Comparison of ENCODE assay signal across 16 cellular contexts in genomic region chr4:5946653-5947052, GRCh38. TPM values are rescaled to one million over a fixed set of nuclear protein-coding genes. Genes with fewer than 3 reads are reported as not detected.
DNase-seq lines count a peak whose midpoint lies in the region; ATAC-seq and TF ChIP-seq lines count a peak whose summit lies in the region.
"Not testable (repeated sequence)": the region's sequence is repeated elsewhere in the genome, so short reads cannot be mapped to it uniquely, and the experiment has no call there.
"Had no signal": no experiment of that assay in that cellular context is flagged by ENCODE, and none has a peak within 500 bp of the region (broad histone marks: within the 10 kb centered on the region; RNA-seq: fewer than 3 reads in every experiment).

No MANE protein-coding gene starts in this region.

- DNase-seq in RWPE2 (ENCODE audit: low spot score) (peak; percentile 3), endodermal cell (peak; percentile 17), cardiac septum (ENCODE audit: low spot score) (peak; percentile 7)
- not testable (repeated sequence) for DNase-seq in nephron progenitor cell; smooth muscle cell (lab: John Stamatoyannopoulos, UW; ENCODE audit: unreplicated experiment)

- peaks cover 23% of the 10 kb centered on the region for H3K4me1 Mint-ChIP-seq in endodermal cell
- peaks cover 12% of the 10 kb centered on the region for H3K4me1 Mint-ChIP-seq in nephron
- H3K4me1 Mint-ChIP-seq in nephron progenitor cell = peaks cover 45% of the 10 kb centered on the region

- WGBS in endodermal cell (ENCODE audit: insufficient coverage in 1 of 2, insufficient read length in 1 of 2), 2 experiments = 79 to 87% methylated on average over 3 to 6 of the region's 6 CpGs
- 77% methylated on average over 6 of the region's 6 CpGs for WGBS in smooth muscle cell (ENCODE audit: low lambda C conversion rate)

- H3K9me3 Mint-ChIP-seq in endodermal cell = peaks cover 12% of the 10 kb centered on the region
- H3K9me3 Mint-ChIP-seq in nephron, nephron progenitor cell: not testable (repeated sequence)

- H3K4me2 ChIP-seq in smooth muscle cell = not testable (repeated sequence)

- H4K20me1 ChIP-seq in smooth muscle cell (ENCODE audit: low read depth) = not testable (repeated sequence)

- H3K9me3 ChIP-seq in HEK293 (ENCODE audit: control insufficient read depth, insufficient read depth, low read depth, low read length); RWPE2 (ENCODE audit: severe bottlenecking); smooth muscle cell (replicated peaks; ENCODE audit: low read depth): not testable (repeated sequence)
- peaks cover 18% of the 10 kb centered on the region for H3K9me3 ChIP-seq in endodermal cell (ENCODE audit: control insufficient read depth, low read length)

- CTCF ChIA-PET in HEK293 (lab: Yijun Ruan, JAX) = not testable (repeated sequence)

- not testable (repeated sequence) for H3K4me3 ChIP-seq in HEK293 (ENCODE audit: low read depth, low read length); RWPE2 (ENCODE audit: severe bottlenecking); endodermal cell (ENCODE audit: low read length); smooth muscle cell

- not testable (repeated sequence) for H3K4me1 ChIP-seq in HEK293 (ENCODE audit: control insufficient read depth, insufficient read depth, low read length); RWPE2 (ENCODE audit: insufficient read depth, poor library complexity, severe bottlenecking); endodermal cell (ENCODE audit: control insufficient read depth, insufficient read depth, low read length); smooth muscle cell (ENCODE audit: low read depth)

- not testable (repeated sequence) for H3K27ac Mint-ChIP-seq in endodermal cell
- H3K27ac Mint-ChIP-seq in nephron = peak overlapping the region in 2 of 3 experiments; percentile 21 to 31
- H3K27ac Mint-ChIP-seq in nephron progenitor cell = peak overlapping the region; percentile 59

- H3K36me3 ChIP-seq in HEK293 (ENCODE audit: control insufficient read depth in 2 of 2, insufficient read depth in 1 of 2, low read length in 2 of 2); RWPE2 (ENCODE audit: low read depth); endodermal cell (ENCODE audit: control insufficient read depth, insufficient read depth, low read length); smooth muscle cell (ENCODE audit: low read depth): not testable (repeated sequence)

- not testable (repeated sequence) for H3K27ac ChIP-seq in HEK293 (ENCODE audit: extremely low read depth, low read depth, low read length); RWPE2 (ENCODE audit: poor library complexity, severe bottlenecking); endodermal cell (ENCODE audit: low read depth, low read length); smooth muscle cell (ENCODE audit: low read depth)

- intact Hi-C loops in cardiac septum (cut with DNase I) = not testable (repeated sequence)

- not testable (repeated sequence) for H3F3A ChIP-seq in smooth muscle cell (ENCODE audit: low read depth)

- not testable (repeated sequence) for H3K9ac ChIP-seq in endodermal cell (ENCODE audit: extremely low read depth, low read length, poor library complexity, severe bottlenecking); smooth muscle cell (ENCODE audit: low read depth)

- not testable (repeated sequence) for H3K79me2 ChIP-seq in smooth muscle cell (ENCODE audit: low read depth)

- H2AFZ ChIP-seq in smooth muscle cell (ENCODE audit: low read depth) = peak overlapping the region; percentile 69

- not testable (repeated sequence) for ATAC-seq in RWPE2 (ENCODE audit: low read depth)

- H3K27me3 Mint-ChIP-seq in endodermal cell (ENCODE audit: insufficient read depth) = peaks cover 10% of the 10 kb centered on the region
- H3K27me3 Mint-ChIP-seq in nephron (ENCODE audit: low read depth) = not testable (repeated sequence)
- H3K27me3 Mint-ChIP-seq in nephron progenitor cell (ENCODE audit: low read depth, poor library complexity) = peaks cover 20% of the 10 kb centered on the region

- not testable (repeated sequence) for H3K27me3 ChIP-seq in RWPE2 (ENCODE audit: insufficient read depth, poor library complexity, severe bottlenecking); endodermal cell (ENCODE audit: control insufficient read depth, insufficient read depth, low read length, poor library complexity, severe bottlenecking); smooth muscle cell (ENCODE audit: low read depth)

- POLR2A ChIA-PET in HEK293 (lab: Yijun Ruan, JAX) = not testable (repeated sequence)

- H3K4me3 Mint-ChIP-seq in endodermal cell, nephron, nephron progenitor cell: not testable (repeated sequence)

- not testable (repeated sequence) for H3K36me3 Mint-ChIP-seq in endodermal cell (ENCODE audit: low read depth); nephron (ENCODE audit: low read depth); nephron progenitor cell (ENCODE audit: low read depth)

- not testable (repeated sequence) for TF ChIP-seq CTCF in HEK293 (tag by site-specific recombination; IDR thresholded peaks at IDR 0.05); RWPE2 (IDR thresholded peaks at IDR 0.05; ENCODE audit: poor library complexity, severe bottlenecking); endodermal cell (conservative IDR thresholded peaks at IDR 0.05); nephron (IDR thresholded peaks at IDR 0.05; ENCODE audit: unreplicated experiment in 3 of 3); nephron progenitor cell (IDR thresholded peaks at IDR 0.05); smooth muscle cell (IDR thresholded peaks at IDR 0.05; ENCODE audit: borderline replicate concordance, insufficient read depth, poor library complexity, severe bottlenecking)

TF ChIP-seq in HEK293, 187 proteins besides CTCF, POLR2A, EP300 and RAD21:
- TF ChIP-seq SETDB1 (IDR thresholded peaks at IDR 0.05; ENCODE audit: insufficient read length, low read length) = peak; percentile 90

RNA-seq across cellular contexts. Expression of gene CRMP1, which starts 53.8 kb away (rescaled TPM):
- total RNA-seq in endodermal cell (10 to 100 TPM; 40.0 to 64.9 TPM), cardiac septum (1.9 TPM), smooth muscle cell (12.5 and 20.4 TPM in 2 replicates)
- polyA plus RNA-seq in endodermal cell (2013, experiment 1 of 2) = 137 TPM
- 115 TPM for polyA plus RNA-seq in endodermal cell (2013, experiment 2 of 2)
- polyA plus RNA-seq in smooth muscle cell = 18.6 and 19.4 TPM in 2 replicates
- total RNA-seq: B cell; Caco-2; Calu3; CD4-positive, alpha-beta memory T cell; CD4-positive, alpha-beta T cell; CD4-positive, CD25-positive, alpha-beta regulatory T cell; CD8-positive, alpha-beta memory T cell; CD8-positive, alpha-beta T cell had no signal
- polyA plus RNA-seq: CD14-positive monocyte; CD4-positive, alpha-beta memory T cell; CD4-positive, CD25-positive, alpha-beta regulatory T cell had no signal
